Comparison of ENCODE assay signal across 13 cellular contexts in genomic region chr2:230893338-230893737, GRCh38. TPM values are rescaled to one million over a fixed set of nuclear protein-coding genes. Genes with fewer than 3 reads are reported as not detected.
DNase-seq lines count a peak whose midpoint lies in the region; ATAC-seq, FAIRE-seq and TF ChIP-seq lines count a peak whose summit lies in the region.
"Had no signal": no experiment of that assay in that cellular context is flagged by ENCODE, and none has a peak within 500 bp of the region (broad histone marks: within the 10 kb centered on the region; RNA-seq: fewer than 3 reads in every experiment).

No MANE protein-coding gene starts in this region.

- ATAC-seq in GM18858 (IDR thresholded peaks at IDR 0.05; ENCODE audit: unreplicated experiment): peak; percentile 56
- ATAC-seq in GM21515 (IDR thresholded peaks at IDR 0.05; ENCODE audit: unreplicated experiment): peak; percentile 70
- ATAC-seq in HG03439 (IDR thresholded peaks at IDR 0.05; ENCODE audit: unreplicated experiment): peak; percentile 52
- ATAC-seq in left lobe of liver: peak; percentile 40
- ATAC-seq in left cardiac atrium: no peak
- ATAC-seq: Panc1 had no signal

- BruUV-seq in PC-9 (replicated peaks; lab: Mats Ljungman, UMichigan): no TSS peak

- no peak overlapping the region for H2AFZ ChIP-seq in PC-9

- POLR2A ChIA-PET in PC-9 (lab: Charles Lee; ENCODE audit: unreplicated experiment): interaction anchor here (0.6 kb wide), 1 partner anchor 1533 kb away, joined by 3 read pairs; no protein-coding TSS in a partner anchor

- no peaks in the 10 kb centered on the region for H3F3A ChIP-seq in PC-9 (ENCODE audit: insufficient read depth, low read depth)

- CTCF ChIA-PET in PC-9 (lab: Charles Lee): no interaction called here

- H3K4me3 ChIP-seq in PC-9: no peak overlapping the region
- H3K4me3 ChIP-seq: HAP-1 had no signal

- H3K9me2 ChIP-seq in PC-9 (ENCODE audit: insufficient read depth): no peaks in the 10 kb centered on the region

- no peaks in the 10 kb centered on the region for H3K79me2 ChIP-seq in PC-9 (ENCODE audit: low read depth)

- H3K9me3 ChIP-seq in PC-9 (ENCODE audit: insufficient read depth, low read depth): no peaks in the 10 kb centered on the region
- H3K9me3 ChIP-seq: HAP-1 had no signal

- H3K27me3 ChIP-seq in PC-9 (ENCODE audit: insufficient read depth, low read depth): peaks cover 16% of the 10 kb centered on the region

- TF ChIP-seq CTCF in PC-9 (conservative IDR thresholded peaks at IDR 0.05): no peak

- intact Hi-C loops in left cardiac atrium (cut with DNase I) (no loop called here), PC-9 (cut with micrococcal nuclease; ENCODE audit: unreplicated experiment) (no loop called here)

- H3K27ac ChIP-seq in PC-9: no peak overlapping the region

- DNase-seq in left lobe of liver (ENCODE audit: low spot score) (no peak), left cardiac atrium (no peak), RCC 7860 (ENCODE audit: low spot score) (no peak), NCI-H2029 treated with DMSO at 0.1 percent for 48 hours (lab: John Stamatoyannopoulos, UW) (no peak), PC-9 (no peak)
- DNase-seq: activated CD4-positive, alpha-beta T cell treated with anti-CD3 and anti-CD28 coated beads, Interleukin-2, amount 10 ng/mL, durations not matched to agents 24 days and 14 days; DMS 273 treated with DMSO at 0.1 percent for 48 hours; mammary epithelial cell had no signal

- H3K36me3 ChIP-seq in PC-9 (ENCODE audit: low read depth): no peaks in the 10 kb centered on the region
- H3K36me3 ChIP-seq: HAP-1 had no signal

- H3K4me2 ChIP-seq in PC-9: no peak overlapping the region

- FAIRE-seq in RCC 7860 (lab: Jason Lieb, UNC): no peak

- H4K20me1 ChIP-seq in PC-9 (ENCODE audit: insufficient read depth): no peaks in the 10 kb centered on the region

- H3K4me1 ChIP-seq in PC-9 (replicated peaks; ENCODE audit: insufficient read depth): peaks cover 9% of the 10 kb centered on the region; the same call in 1 of the 2 replicates
- H3K4me1 ChIP-seq: HAP-1 had no signal

RNA-seq across cellular contexts. Expression of gene ITM2C, which starts 28.6 kb away (rescaled TPM):
- total RNA-seq in left lobe of liver: 14.2 TPM
- total RNA-seq in left cardiac atrium: 10 to 100 TPM; 42.7 to 43.1 TPM
- 76.0 and 96.4 TPM in 2 replicates for total RNA-seq in PC-9 (2021)

RNA-seq across cellular contexts. Expression of gene GPR55, which starts 31.7 kb away (rescaled TPM):
- total RNA-seq in left lobe of liver (not detected), left cardiac atrium (under 1 TPM in 1 of 2 donors, not detected in 1; 0.08 TPM), PC-9 (2021) (not detected in 2 replicates)
- total RNA-seq: mammary epithelial cell had no signal

Comparison
In these comparisons a context has a peak if more than half of its experiments do, and no peak if none do; other contexts are left out.
1. ATAC-seq: peak in GM18858 (single experiment), GM21515 (single experiment), HG03439 (single experiment) and left lobe of liver (single experiment); none in left cardiac atrium (0 of 2).